Comparison of ENCODE assay signal across 7 cellular contexts in the genomic region with DNA sequence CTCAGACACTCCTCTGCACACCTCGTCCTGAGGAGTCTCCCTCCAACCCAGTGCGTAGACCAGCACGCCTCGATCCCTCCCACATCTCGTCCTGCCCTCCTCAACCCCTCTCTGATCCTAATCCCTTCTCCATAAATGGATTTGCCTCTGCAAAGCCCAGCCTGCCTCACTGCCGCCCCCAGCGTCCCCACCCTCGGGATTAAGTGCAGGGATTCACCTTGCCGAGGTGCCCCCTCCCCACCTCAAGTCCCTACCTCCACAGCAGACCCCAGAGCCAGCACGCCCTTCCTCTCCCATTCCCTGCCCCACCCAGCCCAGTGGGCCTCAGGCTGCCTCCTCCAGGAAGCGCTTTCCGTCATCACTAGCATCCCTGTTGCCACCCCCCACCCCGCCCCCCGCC. TPM values are rescaled to one million over a fixed set of nuclear protein-coding genes. Genes with fewer than 3 reads are reported as not detected.
DNase-seq lines count a peak whose midpoint lies in the region; ATAC-seq and TF ChIP-seq lines count a peak whose summit lies in the region.
"Had no signal": no experiment of that assay in that cellular context is flagged by ENCODE, and none has a peak within 500 bp of the region (broad histone marks: within the 10 kb centered on the region; RNA-seq: fewer than 3 reads in every experiment).

No MANE protein-coding gene starts in this region.

- H3K4me2 ChIP-seq in BLaER1 treated with 17β-estradiol and CSF1 and Interleukin-3, amounts not matched to agents 10 nM and 100 nM = peak overlapping the region; percentile 98 to 100 (median 99)
- no peak overlapping the region for H3K4me2 ChIP-seq in PC-9

- H3K27me3 ChIP-seq in BLaER1 treated with 17β-estradiol and CSF1 and Interleukin-3, amounts not matched to agents 10 nM and 100 nM = no peaks in the 10 kb centered on the region
- H3K27me3 ChIP-seq in Panc1 (ENCODE audit: control insufficient read depth, insufficient read depth, low read length) (no peaks in the 10 kb centered on the region), PC-9 (ENCODE audit: insufficient read depth, low read depth) (no peaks in the 10 kb centered on the region)

- H3K79me2 ChIP-seq in PC-9 (ENCODE audit: low read depth) = peaks cover 74% of the 10 kb centered on the region

- BruUV-seq in Panc1 (replicated peaks; lab: Mats Ljungman, UMichigan) (no TSS peak), PC-9 (replicated peaks; lab: Mats Ljungman, UMichigan) (no TSS peak)

- no peaks in the 10 kb centered on the region for H3K9me2 ChIP-seq in PC-9 (ENCODE audit: insufficient read depth)

- in situ Hi-C loops in Panc1 (cut with HindIII; ENCODE audit: low pct_unique_long_range_greater_than_20kb, low sequenced_read_pairs) = no loop called here

- peaks cover 46 to 87% (median 56%) of the 10 kb centered on the region in 11 experiments for H4K20me1 ChIP-seq in BLaER1 treated with 17β-estradiol and CSF1 and Interleukin-3, amounts not matched to agents 10 nM and 100 nM
- H4K20me1 ChIP-seq in PC-9 (ENCODE audit: insufficient read depth) = peaks cover 53% of the 10 kb centered on the region

- CTCF ChIA-PET in Panc1 (lab: Charles Lee) = interaction anchor here (0.6 kb wide), 1 partner anchor 16 kb away, joined by 7 read pairs; no protein-coding TSS in a partner anchor
- CTCF ChIA-PET in PC-9 (lab: Charles Lee) = no interaction called here

- peaks cover 43 to 69% (median 67%) of the 10 kb centered on the region in 10 experiments for H3K4me1 ChIP-seq in BLaER1 treated with 17β-estradiol and CSF1 and Interleukin-3, amounts not matched to agents 10 nM and 100 nM
- peaks cover 26% of the 10 kb centered on the region for H3K4me1 ChIP-seq in Panc1 (ENCODE audit: control insufficient read depth, insufficient read depth, low read length)
- peaks cover 20% of the 10 kb centered on the region for H3K4me1 ChIP-seq in PC-9 (replicated peaks; ENCODE audit: insufficient read depth)

- TF ChIP-seq CTCF in Panc1 (IDR thresholded peaks at IDR 0.05) (no peak; the same call in 1 of the 2 replicates), PC-9 (conservative IDR thresholded peaks at IDR 0.05) (no peak)

- POLR2A ChIA-PET in Panc1 (lab: Charles Lee) = no interaction called here
- POLR2A ChIA-PET in PC-9 (lab: Charles Lee; ENCODE audit: unreplicated experiment) = interaction anchor here (0.5 kb wide), 1 partner anchor 164 kb away, joined by 22 read pairs; no protein-coding TSS in a partner anchor

- H3K9me3 ChIP-seq in BLaER1 treated with 17β-estradiol and CSF1 and Interleukin-3, amounts not matched to agents 10 nM and 100 nM (replicated peaks in 1 of 11) = no peaks in the 10 kb centered on the region
- no peaks in the 10 kb centered on the region for H3K9me3 ChIP-seq in Panc1 (ENCODE audit: control insufficient read depth, insufficient read depth, low read depth, low read length)
- no peaks in the 10 kb centered on the region for H3K9me3 ChIP-seq in iPS-18c (ENCODE audit: control insufficient read depth, insufficient read depth, low read length)
- H3K9me3 ChIP-seq in PC-9 (ENCODE audit: insufficient read depth, low read depth) = no peaks in the 10 kb centered on the region

- H3K9ac ChIP-seq in BLaER1 treated with 17β-estradiol and CSF1 and Interleukin-3, amounts not matched to agents 10 nM and 100 nM = peak overlapping the region in 10 of 11 experiments; percentile 89 to 98 (median 95); a peak in 20 of 22 replicates

- no peak for ATAC-seq in Panc1

- peaks cover 0 to 4% (median 2%) of the 10 kb centered on the region in 11 experiments; a peak in 13 of 22 replicates for H3K36me3 ChIP-seq in BLaER1 treated with 17β-estradiol and CSF1 and Interleukin-3, amounts not matched to agents 10 nM and 100 nM
- H3K36me3 ChIP-seq in Panc1 (ENCODE audit: control insufficient read depth, insufficient read depth, low read length) = peaks cover 5% of the 10 kb centered on the region; the same call in 1 of the 2 replicates
- no peaks in the 10 kb centered on the region for H3K36me3 ChIP-seq in PC-9 (ENCODE audit: low read depth)

- peak overlapping the region in 8 of 11 experiments; percentile 27 to 99 (median 96); a peak in 10 of 22 replicates for H3K27ac ChIP-seq in BLaER1 treated with 17β-estradiol and CSF1 and Interleukin-3, amounts not matched to agents 10 nM and 100 nM
- H3K27ac ChIP-seq in Panc1 (ENCODE audit: low read length) (peak overlapping the region; percentile 69), PC-9 (no peak overlapping the region)

- H3F3A ChIP-seq in PC-9 (ENCODE audit: insufficient read depth, low read depth) = peaks cover 8% of the 10 kb centered on the region; the same call in 1 of the 2 replicates

- intact Hi-C loops in Panc1 (cut with micrococcal nuclease; ENCODE audit: unreplicated experiment) = no loop called here
- intact Hi-C loops in PC-9 (cut with micrococcal nuclease; ENCODE audit: unreplicated experiment) = no loop called here

- no peak overlapping the region for H2AFZ ChIP-seq in PC-9

- peak overlapping the region in 9 of 10 experiments; percentile 79 to 100 (median 95); a peak in 12 of 20 replicates for H3K4me3 ChIP-seq in BLaER1 treated with 17β-estradiol and CSF1 and Interleukin-3, amounts not matched to agents 10 nM and 100 nM
- peak overlapping the region; percentile 76 to 80; a peak in 3 of 4 replicates for H3K4me3 ChIP-seq in Panc1 (ENCODE audit: low read depth in 2 of 2, low read length in 2 of 2)
- peak overlapping the region; percentile 34 for H3K4me3 ChIP-seq in iPS-18c (ENCODE audit: insufficient read depth, low read depth, low read length)
- no peak overlapping the region for H3K4me3 ChIP-seq in PC-9

- no peak for DNase-seq in Panc1 (ENCODE audit: low read depth, low spot score)
- no peak for DNase-seq in islet precursor cell
- no peak for DNase-seq in Kasumi-1 (lab: John Stamatoyannopoulos, UW)
- no peak for DNase-seq in PC-9
- DNase-seq: GDM1 had no signal

RNA-seq across cellular contexts. Expression of a gene that starts 4.1 kb away (rescaled TPM):
- total RNA-seq in Panc1 (2021; ENCODE audit: unreplicated experiment) (79.3 TPM), PC-9 (2021) (26.7 and 41.2 TPM in 2 replicates)
- polyA plus RNA-seq in Panc1 (2012; ENCODE audit: insufficient read length) = 74.5 TPM

RNA-seq across cellular contexts. Expression of a gene that starts 11.0 kb away (rescaled TPM):
- 52.1 TPM for total RNA-seq in Panc1 (2021; ENCODE audit: unreplicated experiment)
- 66.2 TPM for polyA plus RNA-seq in Panc1 (2012; ENCODE audit: insufficient read length)
- total RNA-seq in PC-9 (2021) = 25.6 and 25.8 TPM in 2 replicates

RNA-seq across cellular contexts. Expression of a gene that starts 26.0 kb away (rescaled TPM):
- 57.1 TPM for total RNA-seq in Panc1 (2021; ENCODE audit: unreplicated experiment)
- 92.3 TPM for polyA plus RNA-seq in Panc1 (2012; ENCODE audit: insufficient read length)
- 33.0 and 35.9 TPM in 2 replicates for total RNA-seq in PC-9 (2021)

RNA-seq across cellular contexts. Expression of a gene that starts 45.9 kb away (rescaled TPM):
- total RNA-seq in Panc1 (2021; ENCODE audit: unreplicated experiment) = 8.9 TPM
- 8.5 TPM for polyA plus RNA-seq in Panc1 (2012; ENCODE audit: insufficient read length)
- total RNA-seq in PC-9 (2021) = 7.8 and 10.1 TPM in 2 replicates

RNA-seq across cellular contexts. Expression of a gene that starts 45.9 kb away (rescaled TPM):
- 98.4 TPM for total RNA-seq in Panc1 (2021; ENCODE audit: unreplicated experiment)
- 94.3 TPM for polyA plus RNA-seq in Panc1 (2012; ENCODE audit: insufficient read length)
- 61.7 and 69.8 TPM in 2 replicates for total RNA-seq in PC-9 (2021)
